In genomic region chr2:60347781-60348180, GRCh38 we compare ENCODE assay signal across 16 cellular contexts.
"Had no signal": no experiment of that assay in that cellular context is flagged by ENCODE, and none has a peak within 500 bp of the region (broad histone marks: within the 10 kb centered on the region; RNA-seq: fewer than 3 reads in every experiment).

No MANE protein-coding gene starts in this region.

- H3K4me1 ChIP-seq: colonic mucosa, lower lobe of right lung, right atrium auricular region, upper lobe of left lung had no signal

- H3K27me3 ChIP-seq: colonic mucosa, right atrium auricular region, upper lobe of left lung had no signal

- DNase-seq: activated CD4-positive, alpha-beta T cell treated with anti-CD3 and anti-CD28 coated beads for 36 hours; activated CD8-positive, alpha-beta memory T cell treated with anti-CD3 and anti-CD28 coated beads, Interleukin-2, amount 50 U/mL, for 48 hours; activated CD8-positive, alpha-beta T cell treated with anti-CD3 and anti-CD28 coated beads, Interleukin-2, amount 10 ng/mL, durations not matched to agents 7 days and 5 days; activated naive CD4-positive, alpha-beta T cell; caudate nucleus; colonic mucosa; effector CD4-positive, alpha-beta T cell; hippocampal formation; lower lobe of right lung; mucosa of descending colon; natural killer cell; small intestine; T1000; upper lobe of left lung had no signal

- H3K4me3 ChIP-seq: colonic mucosa, lower lobe of right lung, mucosa of descending colon, right atrium auricular region, upper lobe of left lung had no signal

- H3K4me3 Mint-ChIP-seq: activated CD4-positive, alpha-beta T cell treated with anti-CD3 and anti-CD28 coated beads for 36 hours; activated CD8-positive, alpha-beta T cell treated with anti-CD3 and anti-CD28 coated beads, Interleukin-2, amount 10 ng/mL, durations not matched to agents 7 days and 5 days; natural killer cell had no signal

- ATAC-seq: activated CD4-positive, alpha-beta T cell treated with anti-CD3 and anti-CD28 coated beads for 36 hours; activated CD8-positive, alpha-beta T cell treated with anti-CD3 and anti-CD28 coated beads, Interleukin-2, amount 10 ng/mL, durations not matched to agents 7 days and 5 days; lower lobe of right lung; mucosa of descending colon; natural killer cell had no signal

- H3K36me3 Mint-ChIP-seq: natural killer cell had no signal

- H3K4me1 Mint-ChIP-seq: activated CD4-positive, alpha-beta T cell treated with anti-CD3 and anti-CD28 coated beads for 36 hours; natural killer cell had no signal

- H3K9me3 Mint-ChIP-seq: natural killer cell had no signal

- H3K27ac ChIP-seq: colonic mucosa, lower lobe of right lung, right atrium auricular region, upper lobe of left lung, VCaP had no signal

- H3K36me3 ChIP-seq: colonic mucosa, lower lobe of right lung, right atrium auricular region, upper lobe of left lung had no signal

- FAIRE-seq: small intestine had no signal

- H3K27ac Mint-ChIP-seq: activated CD4-positive, alpha-beta T cell treated with anti-CD3 and anti-CD28 coated beads for 36 hours; activated CD8-positive, alpha-beta T cell treated with anti-CD3 and anti-CD28 coated beads, Interleukin-2, amount 10 ng/mL, durations not matched to agents 7 days and 5 days; natural killer cell had no signal

- H3K9me3 ChIP-seq: colonic mucosa, lower lobe of right lung, mucosa of descending colon, right atrium auricular region, upper lobe of left lung had no signal
